20 cellular contexts compared by ENCODE assay signal in the genomic region with DNA sequence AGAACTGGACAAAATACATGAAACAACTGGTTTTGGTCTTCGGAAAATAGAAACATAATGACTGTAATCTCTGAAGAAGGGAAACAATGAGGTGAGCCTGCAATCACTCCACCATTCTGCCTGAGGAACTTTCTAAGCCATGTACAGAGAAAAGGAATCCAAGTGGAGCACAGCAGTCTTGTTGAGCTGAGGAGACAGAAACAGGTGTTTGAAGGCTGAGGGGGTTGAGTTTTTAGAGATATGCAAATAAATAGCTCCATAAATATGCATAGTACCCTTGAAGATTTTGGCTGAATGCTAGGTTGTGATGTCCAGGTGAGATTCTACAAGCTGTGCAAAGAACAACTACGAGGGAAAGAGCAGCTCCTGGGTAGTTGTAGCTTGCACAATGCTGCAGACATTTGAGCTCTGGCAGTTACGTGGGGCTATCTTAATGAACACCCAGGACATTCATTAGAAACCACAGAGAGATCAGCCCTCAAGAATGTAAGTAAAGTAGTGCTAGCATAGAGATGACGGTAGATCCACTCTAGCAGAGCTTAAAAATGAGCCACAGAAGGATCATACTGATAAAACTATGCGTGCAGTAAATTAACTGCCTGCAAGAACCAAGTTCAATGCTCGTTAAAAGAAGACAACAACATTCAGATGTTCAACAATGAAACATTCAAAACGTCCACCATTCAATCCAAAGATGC. TPM values are rescaled to one million over a fixed set of nuclear protein-coding genes. Genes with fewer than 3 reads are reported as not detected.
A peak's percentile ranks its signal among the peaks of the same experiment; 100 is the strongest.
DNase-seq lines count a peak whose midpoint lies in the region; ATAC-seq and TF ChIP-seq lines count a peak whose summit lies in the region.
"Had no signal": no experiment of that assay in that cellular context is flagged by ENCODE, and none has a peak within 500 bp of the region (broad histone marks: within the 10 kb centered on the region; RNA-seq: fewer than 3 reads in every experiment).

No MANE protein-coding gene starts in this region.

- TF ChIP-seq POLR2A in breast epithelium (IDR thresholded peaks at IDR 0.05) (no peak), erythroblast (IDR thresholded peaks at IDR 0.05; ENCODE audit: low read length) (peak; percentile 19)

- intact Hi-C loops in mammary epithelial cell (cut with micrococcal nuclease) (no loop called here), breast epithelium (cut with DNase I; ENCODE audit: low total_unique reads) (no loop called here), right cardiac atrium (cut with DNase I) (no loop called here)

- no peaks in the 10 kb centered on the region for H4K20me1 ChIP-seq in mammary epithelial cell (ENCODE audit: insufficient read depth, low read length)

- no peaks in the 10 kb centered on the region for H3K79me2 ChIP-seq in mammary epithelial cell (ENCODE audit: insufficient read depth, low read length)

- ATAC-seq in right cardiac atrium, result no peak
- ATAC-seq: left ventricle myocardium superior; natural killer cell treated with Interleukin-12 subunit alpha and Interleukin-12 subunit beta and Interleukin-15 and Interleukin-18, amount 100 ng/mL, for 72 hours had no signal

- in situ Hi-C loops in mammary epithelial cell (cut with MboI; ENCODE audit: low sequenced_read_pairs in 2 of 2), result no loop called here

- H3K9ac ChIP-seq in mammary epithelial cell (ENCODE audit: insufficient read depth, low read length), result no peak overlapping the region

- H3K27ac ChIP-seq in mammary epithelial cell (ENCODE audit: insufficient read depth, low read depth, low read length) (no peak overlapping the region), breast epithelium (no peak overlapping the region), right cardiac atrium (ENCODE audit: low read length) (no peak overlapping the region)
- H3K27ac ChIP-seq: dorsolateral prefrontal cortex, SK-N-MC had no signal

- CTCF ChIA-PET in mammary epithelial cell (lab: Charles Lee; ENCODE audit: low non-redundant PET), result interaction anchor here (0.5 kb wide), 1 partner anchor 142 kb away, joined by 3 read pairs; no protein-coding TSS in a partner anchor

- no TSS peak for BruUV-seq in mammary epithelial cell (replicated peaks; lab: Mats Ljungman, UMichigan)

- H3K9me3 ChIP-seq in mammary epithelial cell (replicated peaks; ENCODE audit: insufficient read depth, low read length) (no peaks in the 10 kb centered on the region), breast epithelium (no peaks in the 10 kb centered on the region), right cardiac atrium (ENCODE audit: control insufficient read depth, low read length) (no peaks in the 10 kb centered on the region)

- TF ChIP-seq CTCF in mammary epithelial cell (conservative IDR thresholded peaks at IDR 0.05 in 1 of 2, IDR thresholded peaks at IDR 0.05 in 1 of 2; ENCODE audit: extremely low read depth in 1 of 2, insufficient read depth in 1 of 2, low read depth in 1 of 2, low read length in 2 of 2), result no peak
- TF ChIP-seq CTCF in breast epithelium (IDR thresholded peaks at IDR 0.05), result no peak

- H3K36me3 ChIP-seq in mammary epithelial cell (ENCODE audit: insufficient read depth, low read length) (no peaks in the 10 kb centered on the region), breast epithelium (no peaks in the 10 kb centered on the region)

- H2AFZ ChIP-seq in mammary epithelial cell (ENCODE audit: low read depth, low read length), result no peak overlapping the region

- H3K27me3 ChIP-seq in mammary epithelial cell (ENCODE audit: insufficient read depth, low read length) (no peaks in the 10 kb centered on the region), breast epithelium (no peaks in the 10 kb centered on the region), right cardiac atrium (ENCODE audit: control insufficient read depth, insufficient read depth) (no peaks in the 10 kb centered on the region)
- H3K27me3 ChIP-seq: dorsolateral prefrontal cortex had no signal

- WGBS in mammary epithelial cell (ENCODE audit: low coverage, missing lambda C conversion rate), result 27% methylated on average over 7 of the region's 7 CpGs
- WGBS in right cardiac atrium, result 71% methylated on average over 7 of the region's 7 CpGs

- dilution Hi-C loops in mammary epithelial cell (cut with HindIII; ENCODE audit: low sequenced_read_pairs), result no loop called here

- DNase-seq in mammary epithelial cell (peak; percentile 38), breast epithelium (ENCODE audit: low spot score in 2 of 2) (no peak), OCI-M2 (lab: John Stamatoyannopoulos, UW; ENCODE audit: unreplicated experiment) (peak; percentile 80), erythroblast (lab: John Stamatoyannopoulos, UW) (peak in 1 of 2 experiments; percentile 59), NCI-H748 (lab: John Stamatoyannopoulos, UW; ENCODE audit: unreplicated experiment) (no peak), right cardiac atrium (no peak)
- DNase-seq in activated T-cell treated with anti-CD3 and anti-CD28 coated beads, Interleukin-2, amount 50 U/mL, for 48 hours, result no peak
- DNase-seq in activated CD4-positive, alpha-beta T cell treated with anti-CD3 and anti-CD28 coated beads for 4 hours, result no peak
- DNase-seq: 8988T; activated CD8-positive, alpha-beta memory T cell treated with anti-CD3 and anti-CD28 coated beads for 24 hours; activated effector memory CD4-positive, alpha-beta T cell treated with Interleukin-2 at 50 U/mL for 16 hours; aorta; dorsolateral prefrontal cortex; GDM1; left ventricle myocardium superior; NCI-H1092; retina; stimulated activated CD4-positive, alpha-beta T cell treated with anti-CD3 and anti-CD28 coated beads, Interleukin-1b, Interleukin-23, amount 100 ng/mL, for 48 hours had no signal

- H3K4me3 ChIP-seq in mammary epithelial cell (replicated peaks in 1 of 3; ENCODE audit: insufficient read depth in 1 of 3, low read depth in 2 of 3, low read length in 3 of 3), result no peak overlapping the region
- H3K4me3 ChIP-seq in breast epithelium, result no peak overlapping the region
- no peak overlapping the region for H3K4me3 ChIP-seq in right cardiac atrium (ENCODE audit: low read length)
- H3K4me3 ChIP-seq: dorsolateral prefrontal cortex, SK-N-MC had no signal

- H3K4me2 ChIP-seq in mammary epithelial cell (ENCODE audit: insufficient read depth, low read depth, low read length), result no peak overlapping the region

- H3K4me1 ChIP-seq in mammary epithelial cell (ENCODE audit: insufficient read depth, low read length), result peaks cover 17% of the 10 kb centered on the region
- no peaks in the 10 kb centered on the region for H3K4me1 ChIP-seq in breast epithelium
- no peaks in the 10 kb centered on the region for H3K4me1 ChIP-seq in right cardiac atrium (ENCODE audit: control insufficient read depth, insufficient read depth, low read length)

RNA-seq across cellular contexts. Expression of a gene that starts 24.3 kb away (rescaled TPM):
- total RNA-seq in mammary epithelial cell (10 to 100 TPM in 1 of 2 donors, 1 to 10 TPM in 1; 3.1 to 31.8 TPM), breast epithelium (1 to 10 TPM; 4.2 to 7.5 (median 7.3) TPM), right cardiac atrium (1 to 10 TPM; 1.4 to 3.2 (median 1.8) TPM)
- polyA plus RNA-seq in mammary epithelial cell (5.7 TPM), right cardiac atrium (4.7 TPM)
- 3.5 TPM for polyA minus RNA-seq in mammary epithelial cell
- total RNA-seq: natural killer cell treated with Interleukin-12 subunit alpha and Interleukin-12 subunit beta and Interleukin-15 and Interleukin-18, amount 100 ng/mL, for 72 hours had no signal

RNA-seq across cellular contexts. Expression of a gene that starts 45.8 kb away (rescaled TPM):
- 100 to 1,000 TPM in 1 of 2 donors, 10 to 100 TPM in 1; 70.2 to 214 TPM for total RNA-seq in mammary epithelial cell
- 122 TPM for polyA plus RNA-seq in mammary epithelial cell
- 85.7 TPM for polyA minus RNA-seq in mammary epithelial cell
- 10 to 100 TPM; 27.8 to 43.6 (median 36.0) TPM for total RNA-seq in breast epithelium
- 10 to 100 TPM; 24.3 to 30.1 (median 27.5) TPM for total RNA-seq in right cardiac atrium
- polyA plus RNA-seq in right cardiac atrium, result 43.1 TPM

RNA-seq across cellular contexts. Expression of a gene that starts 55.6 kb away (rescaled TPM):
- total RNA-seq in mammary epithelial cell, result 10 to 100 TPM; 14.3 to 29.9 TPM
- polyA plus RNA-seq in mammary epithelial cell, result 26.1 TPM
- polyA minus RNA-seq in mammary epithelial cell, result 6.7 TPM
- total RNA-seq in breast epithelium, result 10 to 100 TPM; 24.3 to 26.9 (median 24.6) TPM
- total RNA-seq in right cardiac atrium, result 10 to 100 TPM in 2 of 4 donors, 1 to 10 TPM in 2; 7.9 to 10.7 (median 9.9) TPM
- polyA plus RNA-seq in right cardiac atrium, result 16.7 TPM

Comparison
In these comparisons a context has a peak if more than half of its experiments do, and no peak if none do; other contexts are left out.
1. DNase-seq: peak in mammary epithelial cell (single experiment) and OCI-M2 (single experiment); none in breast epithelium (0 of 2), activated T-cell treated with anti-CD3 and anti-CD28 coated beads, Interleukin-2, amount 50 U/mL, for 48 hours (0 of 2), activated CD4-positive, alpha-beta T cell treated with anti-CD3 and anti-CD28 coated beads for 4 hours (0 of 2), NCI-H748 (single experiment) and right cardiac atrium (0 of 3).